In genomic region chrX:150898343-150899190, GRCh38 we compare ENCODE assay signal across 8 cellular contexts. TPM values are rescaled to one million over a fixed set of nuclear protein-coding genes. Genes with fewer than 3 reads are reported as not detected.
DNase-seq lines count a peak whose midpoint lies in the region; ATAC-seq lines count a peak whose summit lies in the region.

Gene CD99L2, minus strand, starts transcription at chrX:150898668. Its CDS starts 80 bp downstream, at chrX:150898588.

- peak within 1 kb of the TSS; percentile 55 for H3K4me3 ChIP-seq in CD8-positive, alpha-beta memory T cell (ENCODE audit: low read length)

- no peaks in the 10 kb centered on the region for H3K9me3 Mint-ChIP-seq in CD8-positive, alpha-beta memory T cell

- H3K4me3 Mint-ChIP-seq in CD8-positive, alpha-beta memory T cell, result peak within 1 kb of the TSS; percentile 86 to 96 (median 91)

- peaks cover 3 to 6% of the 10 kb centered on the region in 2 donors for H3K27me3 Mint-ChIP-seq in CD8-positive, alpha-beta memory T cell

- peak within 1 kb of the TSS in 7 of 8 donors; percentile 60 to 86 (median 79) for H3K27ac Mint-ChIP-seq in CD8-positive, alpha-beta memory T cell

- H3K27me3 ChIP-seq in CD8-positive, alpha-beta memory T cell (ENCODE audit: insufficient read depth, low read length, poor library complexity, severe bottlenecking), result no peaks in the 10 kb centered on the region

- H3K9me3 ChIP-seq in CD8-positive, alpha-beta memory T cell (ENCODE audit: low read length), result no peaks in the 10 kb centered on the region

- CTCF ChIA-PET in CD8-positive, alpha-beta memory T cell (lab: Charles Lee), result no interaction called here
- CTCF ChIA-PET in activated CD8-positive, alpha-beta memory T cell treated with anti-CD3 and anti-CD28 coated beads for 36 hours (lab: Charles Lee), result no interaction called here

- H3K36me3 ChIP-seq in CD8-positive, alpha-beta memory T cell (ENCODE audit: insufficient read depth, low read length), result no peaks in the 10 kb centered on the region

- DNase-seq in CD8-positive, alpha-beta memory T cell, result peak; percentile 81 to 92 (median 84)
- DNase-seq in HPDE6-E6E7 (ENCODE audit: extremely low spot score) (peak; percentile 90), NK-92 (lab: John Stamatoyannopoulos, UW; ENCODE audit: unreplicated experiment) (peak; percentile 11), medulla oblongata (ENCODE audit: extremely low spot score) (peak; percentile 86)
- peak; percentile 85 for DNase-seq in effector CD8-positive, alpha-beta T cell (lab: John Stamatoyannopoulos, UW)
- peak; percentile 81 to 85 (median 83) for DNase-seq in stimulated activated CD4-positive, alpha-beta T cell treated with anti-CD3 and anti-CD28 coated beads, TNF-alpha, amount 100 ng/mL, for 4 hours (ENCODE audit: low read depth in 3 of 3)

- H3K4me1 ChIP-seq in CD8-positive, alpha-beta memory T cell (ENCODE audit: insufficient read depth, low read length), result peaks cover 6% of the 10 kb centered on the region

- peak; percentile 92 for ATAC-seq in GM19467 (IDR thresholded peaks at IDR 0.05; ENCODE audit: unreplicated experiment)

- peak within 1 kb of the TSS; percentile 54 for H3K27ac ChIP-seq in CD8-positive, alpha-beta memory T cell (ENCODE audit: low read depth, low read length)

- H3K36me3 Mint-ChIP-seq in CD8-positive, alpha-beta memory T cell, result peaks cover 0 to 2% (median 0%) of the 10 kb centered on the region in 3 donors

- H3K4me1 Mint-ChIP-seq in CD8-positive, alpha-beta memory T cell, result peaks cover 2 to 14% (median 12%) of the 10 kb centered on the region in 3 donors

- POLR2A ChIA-PET in CD8-positive, alpha-beta memory T cell (lab: Charles Lee), result no interaction called here
- POLR2A ChIA-PET in activated CD8-positive, alpha-beta memory T cell treated with anti-CD3 and anti-CD28 coated beads for 36 hours (lab: Charles Lee), result interaction anchor here (1.3 kb wide), 1 partner anchor 18 kb away, joined by 4 read pairs; no protein-coding TSS in a partner anchor

RNA-seq across cellular contexts. Expression of gene CD99L2, which starts in this region (rescaled TPM):
- 10 to 100 TPM; 13.7 to 14.7 TPM for total RNA-seq in CD8-positive, alpha-beta memory T cell
- polyA plus RNA-seq in CD8-positive, alpha-beta memory T cell, result 15.9 TPM
- 10 to 100 TPM; 12.6 to 14.3 TPM for total RNA-seq in activated CD8-positive, alpha-beta memory T cell treated with anti-CD3 and anti-CD28 coated beads for 36 hours

Comparison
In these comparisons a context has a peak if more than half of its experiments do, and no peak if none do; other contexts are left out.
1. Peak in every context shown above with its lines: DNase-seq, ATAC-seq, H3K4me3 ChIP-seq and H3K27ac ChIP-seq.
2. DNase-seq: peak in every context shown above with its lines; median percentile 90 in HPDE6-E6E7; 86 in medulla oblongata; 85 in effector CD8-positive, alpha-beta T cell; 84 in CD8-positive, alpha-beta memory T cell; 83 in stimulated activated CD4-positive, alpha-beta T cell treated with anti-CD3 and anti-CD28 coated beads, TNF-alpha, amount 100 ng/mL, for 4 hours; 11 in NK-92.